In genomic region chr10:8659982-8660381, GRCh38 we compare ENCODE assay signal across 16 cellular contexts.
DNase-seq lines count a peak whose midpoint lies in the region; ATAC-seq and TF ChIP-seq lines count a peak whose summit lies in the region.
"Had no signal": no experiment of that assay in that cellular context is flagged by ENCODE, and none has a peak within 500 bp of the region (broad histone marks: within the 10 kb centered on the region; RNA-seq: fewer than 3 reads in every experiment).

No MANE protein-coding gene starts in this region.

- no peaks in the 10 kb centered on the region for H4K20me1 ChIP-seq in PC-3 (ENCODE audit: low read length)
- H4K20me1 ChIP-seq: BLaER1 treated with 17β-estradiol and CSF1 and Interleukin-3, amounts not matched to agents 10 nM and 100 nM had no signal

- H3K36me3 ChIP-seq in PC-3 (ENCODE audit: low read depth, low read length) (no peaks in the 10 kb centered on the region), RWPE2 (ENCODE audit: low read depth) (no peaks in the 10 kb centered on the region), psoas muscle (ENCODE audit: insufficient read depth in 1 of 2, low read depth in 1 of 2) (no peaks in the 10 kb centered on the region)
- H3K36me3 ChIP-seq: BLaER1 treated with 17β-estradiol and CSF1 and Interleukin-3, amounts not matched to agents 10 nM and 100 nM had no signal

- H3K9me2 ChIP-seq in PC-3 (replicated peaks; ENCODE audit: low read length) = no peaks in the 10 kb centered on the region

- H3K4me1 ChIP-seq in PC-3 (ENCODE audit: insufficient read depth, low read length) = peaks cover 9% of the 10 kb centered on the region; the same call in 1 of the 2 replicates
- H3K4me1 ChIP-seq in RWPE2 (ENCODE audit: insufficient read depth, poor library complexity, severe bottlenecking) = peaks cover 12% of the 10 kb centered on the region
- H3K4me1 ChIP-seq in psoas muscle = no peaks in the 10 kb centered on the region
- H3K4me1 ChIP-seq: A549; BLaER1 treated with 17β-estradiol and CSF1 and Interleukin-3, amounts not matched to agents 10 nM and 100 nM; Caco-2 had no signal

- CTCF ChIA-PET in PC-3 (lab: Charles Lee) = no interaction called here

- no peak; the same call in 1 of the 2 replicates for ATAC-seq in PC-3
- ATAC-seq in RWPE2 (ENCODE audit: low read depth) = peak; percentile 67; the same call in 2 of the 3 replicates
- ATAC-seq in psoas muscle = no peak
- ATAC-seq in Right ventricle myocardium superior (ENCODE audit: poor library complexity) = no peak
- ATAC-seq: A549; CD8-positive, alpha-beta T cell had no signal

- 20 to 41% (median 36%) methylated on average over 2 of the region's 2 CpGs for WGBS in psoas muscle, 3 donors

- H3K79me2 ChIP-seq in PC-3 (ENCODE audit: low read length) = no peaks in the 10 kb centered on the region

- DNase-seq in PC-3 (peak; percentile 44), RWPE2 (ENCODE audit: low spot score) (no peak), epithelial cell of esophagus (ENCODE audit: low read depth) (peak; percentile 34), psoas muscle (no peak), Right ventricle myocardium superior (no peak)
- DNase-seq: AML-193; Caco-2; Calu3; CD4-positive, alpha-beta T cell; CD8-positive, alpha-beta T cell; DMS79 treated with DMSO at 0.1 percent for 48 hours; GF-D8 had no signal

- BruUV-seq in PC-3 (replicated peaks; lab: Mats Ljungman, UMichigan) = no TSS peak

- no peaks in the 10 kb centered on the region for H3F3A ChIP-seq in PC-3 (ENCODE audit: low read length, unreplicated experiment)

- no peaks in the 10 kb centered on the region for H3K9me3 ChIP-seq in PC-3 (ENCODE audit: low read length)
- H3K9me3 ChIP-seq in RWPE2 (ENCODE audit: severe bottlenecking) = no peaks in the 10 kb centered on the region
- H3K9me3 ChIP-seq in psoas muscle = no peaks in the 10 kb centered on the region
- H3K9me3 ChIP-seq: A549; BLaER1 treated with 17β-estradiol and CSF1 and Interleukin-3, amounts not matched to agents 10 nM and 100 nM; Caco-2 had no signal

- H3K27ac ChIP-seq in PC-3 (ENCODE audit: low read length) (no peak overlapping the region), RWPE2 (ENCODE audit: poor library complexity, severe bottlenecking) (no peak overlapping the region), psoas muscle (no peak overlapping the region)
- H3K27ac ChIP-seq: 22Rv1; A549; BLaER1 treated with 17β-estradiol and CSF1 and Interleukin-3, amounts not matched to agents 10 nM and 100 nM; C4-2B had no signal

- no peaks in the 10 kb centered on the region for H3K27me3 ChIP-seq in PC-3 (ENCODE audit: low read length)
- H3K27me3 ChIP-seq in RWPE2 (ENCODE audit: insufficient read depth, poor library complexity, severe bottlenecking) = no peaks in the 10 kb centered on the region
- H3K27me3 ChIP-seq in psoas muscle (ENCODE audit: insufficient read depth in 3 of 3, low read length in 2 of 3) = no peaks in the 10 kb centered on the region
- H3K27me3 ChIP-seq: BLaER1 treated with 17β-estradiol and CSF1 and Interleukin-3, amounts not matched to agents 10 nM and 100 nM had no signal

- H3K4me3 ChIP-seq in PC-3 (ENCODE audit: low read length) (no peak overlapping the region), RWPE2 (ENCODE audit: severe bottlenecking) (no peak overlapping the region), epithelial cell of esophagus (ENCODE audit: low read length) (no peak overlapping the region), psoas muscle (no peak overlapping the region)
- H3K4me3 ChIP-seq: A549; BLaER1 treated with 17β-estradiol and CSF1 and Interleukin-3, amounts not matched to agents 10 nM and 100 nM had no signal

- H3K4me2 ChIP-seq in PC-3 (ENCODE audit: low read length) = no peak overlapping the region
- H3K4me2 ChIP-seq: A549; BLaER1 treated with 17β-estradiol and CSF1 and Interleukin-3, amounts not matched to agents 10 nM and 100 nM had no signal

- no peak overlapping the region for H3K9ac ChIP-seq in PC-3 (ENCODE audit: low read length)
- H3K9ac ChIP-seq: BLaER1 treated with 17β-estradiol and CSF1 and Interleukin-3, amounts not matched to agents 10 nM and 100 nM had no signal

- TF ChIP-seq CTCF in PC-3 (conservative IDR thresholded peaks at IDR 0.05; ENCODE audit: low read depth, low read length) = no peak
- no peak for TF ChIP-seq CTCF in RWPE2 (IDR thresholded peaks at IDR 0.05; ENCODE audit: poor library complexity, severe bottlenecking)
- no peak for TF ChIP-seq CTCF in epithelial cell of esophagus (IDR thresholded peaks at IDR 0.05; ENCODE audit: insufficient read depth, low read depth, low read length, missing control alignments)
- no peak for TF ChIP-seq CTCF in psoas muscle (IDR thresholded peaks at IDR 0.05)

- H2AFZ ChIP-seq in PC-3 (ENCODE audit: low read length) = no peak overlapping the region

- POLR2A ChIA-PET in PC-3 (lab: Charles Lee; ENCODE audit: unreplicated experiment) = no interaction called here

- intact Hi-C loops in PC-3 (cut with micrococcal nuclease) (no loop called here), psoas muscle (cut with DNase I) (no loop called here), Right ventricle myocardium superior (cut with DNase I) (no loop called here)

Comparison
In these comparisons a context has a peak if more than half of its experiments do, and no peak if none do; other contexts are left out.
1. DNase-seq: peak in PC-3 (single experiment) and epithelial cell of esophagus (single experiment); none in RWPE2 (single experiment), psoas muscle (0 of 2) and Right ventricle myocardium superior (single experiment).